9 cellular contexts compared by ENCODE assay signal in genomic region chr19:41325947-41326706, GRCh38. TPM values are rescaled to one million over a fixed set of nuclear protein-coding genes. Genes with fewer than 3 reads are reported as not detected.
DNase-seq lines count a peak whose midpoint lies in the region; ATAC-seq, FAIRE-seq and TF ChIP-seq lines count a peak whose summit lies in the region.
"Had no signal": no experiment of that assay in that cellular context is flagged by ENCODE, and none has a peak within 500 bp of the region (broad histone marks: within the 10 kb centered on the region; RNA-seq: fewer than 3 reads in every experiment).

No MANE protein-coding gene starts in this region.

- peak overlapping the region; percentile 62 for H3K4me2 ChIP-seq in A549

- POLR2A ChIA-PET in A549 (lab: Yijun Ruan, JAX): interaction anchor here (1.4 to 4.9 kb wide), 3 partner anchors 26 to 38 kb away, joined by 5 to 32 read pairs (median 23); partner anchors contain the start of genes B9D2 and TGFB1
- POLR2A ChIA-PET in activated CD4-positive, alpha-beta memory T cell treated with anti-CD3 and anti-CD28 coated beads, Interleukin-2, amount 10 ng/mL, durations not matched to agents 7 days and 5 days (lab: Charles Lee): interaction anchor here (1.4 to 7.7 kb wide), 8 partner anchors 9 to 62 kb away, joined by 3 to 65 read pairs (median 34); partner anchors contain the start of genes CCDC97, HNRNPUL1 and TGFB1

- no peaks in the 10 kb centered on the region for H3K9me3 ChIP-seq in A549

- CTCF ChIA-PET in A549 (lab: Yijun Ruan, JAX): interaction anchor here (1.7 to 18.6 kb wide), 7 partner anchors 12 to 64 kb away, joined by 4 to 295 read pairs (median 50); partner anchors contain the start of genes CCDC97 and TGFB1
- CTCF ChIA-PET in activated CD4-positive, alpha-beta memory T cell treated with anti-CD3 and anti-CD28 coated beads, Interleukin-2, amount 10 ng/mL, durations not matched to agents 7 days and 5 days (lab: Charles Lee): no interaction called here

- H3K27ac Mint-ChIP-seq in activated CD4-positive, alpha-beta memory T cell treated with anti-CD3 and anti-CD28 coated beads, Interleukin-2, amount 10 ng/mL, durations not matched to agents 7 days and 5 days: peak overlapping the region; percentile 87

- no peaks in the 10 kb centered on the region for H3K27me3 Mint-ChIP-seq in activated CD4-positive, alpha-beta memory T cell treated with anti-CD3 and anti-CD28 coated beads, Interleukin-2, amount 10 ng/mL, durations not matched to agents 7 days and 5 days

- peak; percentile 31 for TF ChIP-seq POLR2A in A549 (IDR thresholded peaks at IDR 0.05; ENCODE audit: low read length)

- FAIRE-seq in A549 (lab: Jason Lieb, UNC): no peak
- FAIRE-seq: endometrium had no signal

- H3K9me3 Mint-ChIP-seq in activated CD4-positive, alpha-beta memory T cell treated with anti-CD3 and anti-CD28 coated beads, Interleukin-2, amount 10 ng/mL, durations not matched to agents 7 days and 5 days: no peaks in the 10 kb centered on the region

- peak overlapping the region; percentile 81 to 91 for H3K27ac ChIP-seq in A549

- TF ChIP-seq RAD21 in A549 (conservative IDR thresholded peaks at IDR 0.05 in 1 of 2, IDR thresholded peaks at IDR 0.05 in 1 of 2): no peak

- peaks cover 63% of the 10 kb centered on the region for H3K4me1 Mint-ChIP-seq in activated CD4-positive, alpha-beta memory T cell treated with anti-CD3 and anti-CD28 coated beads, Interleukin-2, amount 10 ng/mL, durations not matched to agents 7 days and 5 days

- DNase-seq in A549 (ENCODE audit: low read depth in 1 of 2, low spot score in 1 of 2) (no peak), germinal center (ENCODE audit: low spot score) (peak; percentile 84), pons (ENCODE audit: low spot score) (peak; percentile 15), ureter (ENCODE audit: low spot score) (no peak), NCI-H2029 (lab: John Stamatoyannopoulos, UW) (no peak), NCI-H2081 treated with DMSO at 0.1 percent for 48 hours (lab: John Stamatoyannopoulos, UW) (no peak)
- DNase-seq in activated CD4-positive, alpha-beta memory T cell treated with anti-CD3 and anti-CD28 coated beads, Interleukin-2, amount 10 ng/mL, durations not matched to agents 7 days and 5 days: peak; percentile 38

- peaks cover 79% of the 10 kb centered on the region for H3K4me1 ChIP-seq in A549

- H3K36me3 Mint-ChIP-seq in activated CD4-positive, alpha-beta memory T cell treated with anti-CD3 and anti-CD28 coated beads, Interleukin-2, amount 10 ng/mL, durations not matched to agents 7 days and 5 days (ENCODE audit: low read depth): peaks cover 55% of the 10 kb centered on the region

- TF ChIP-seq CTCF in A549 (IDR thresholded peaks at IDR 0.05): no peak

- ATAC-seq in A549: no peak
- ATAC-seq in GM18907 (IDR thresholded peaks at IDR 0.05; ENCODE audit: unreplicated experiment): peak; percentile 30

- H3K4me3 ChIP-seq in A549: no peak overlapping the region

- TF ChIP-seq EP300 in A549 (IDR thresholded peaks at IDR 0.05): no peak

- 72% methylated on average over 28 of the region's 30 CpGs for WGBS in A549 (ENCODE audit: missing lambda C conversion rate)

- peak overlapping the region; percentile 65 for H3K4me3 Mint-ChIP-seq in activated CD4-positive, alpha-beta memory T cell treated with anti-CD3 and anti-CD28 coated beads, Interleukin-2, amount 10 ng/mL, durations not matched to agents 7 days and 5 days

TF ChIP-seq in A549, 52 proteins besides CTCF, POLR2A, EP300 and RAD21:
- TF ChIP-seq RNF2 (IDR thresholded peaks at IDR 0.05; ENCODE audit: borderline replicate concordance, low read depth) (no peak), HOXA7 (CRISPR knock-in tag; IDR thresholded peaks at IDR 0.05) (0 out of 2 replicates have a peak, but pooled peaks have one; percentile 19)

RNA-seq across cellular contexts. Expression of gene CCDC97, which starts 16.2 kb away (rescaled TPM):
- polyA plus RNA-seq in A549 (2011; rRNA removed) (18.7 and 21.4 TPM in 2 replicates), A549 (2017; fragmentation: RNase III; extraction: RNeasy Plus Mini Kit Qiagen cat#74134 plus additional on column Dnase treatment) (26.8 to 29.2 TPM (median 27.6 TPM) in 3 replicates)
- polyA plus RNA-seq in A549 (2012; cell fraction: cytosol; rRNA removed): 18.9 and 24.5 TPM in 2 replicates
- 27.6 and 37.7 TPM in 2 replicates for polyA plus RNA-seq in A549 (2012; cell fraction: nucleus; rRNA removed)
- 26.4 and 31.9 TPM in 2 replicates for polyA minus RNA-seq in A549 (2011; rRNA and poly(A)+ RNA removed)
- 10 to 100 TPM; 43.0 to 43.4 TPM for total RNA-seq in activated CD4-positive, alpha-beta memory T cell treated with anti-CD3 and anti-CD28 coated beads, Interleukin-2, amount 10 ng/mL, durations not matched to agents 7 days and 5 days
- total RNA-seq in ureter: 38.3 TPM

RNA-seq across cellular contexts. Expression of gene TGFB1, which starts 27.6 kb away (rescaled TPM):
- 6.0 and 13.2 TPM in 2 replicates for polyA plus RNA-seq in A549 (2011; rRNA removed)
- polyA plus RNA-seq in A549 (2012; cell fraction: cytosol; rRNA removed): 21.3 and 30.8 TPM in 2 replicates
- polyA plus RNA-seq in A549 (2012; cell fraction: nucleus; rRNA removed): 70.8 and 74.9 TPM in 2 replicates
- 63.4 to 86.4 TPM (median 83.2 TPM) in 3 replicates for polyA plus RNA-seq in A549 (2017; fragmentation: RNase III; extraction: RNeasy Plus Mini Kit Qiagen cat#74134 plus additional on column Dnase treatment)
- polyA minus RNA-seq in A549 (2011; rRNA and poly(A)+ RNA removed): 24.8 and 51.1 TPM in 2 replicates
- 100 to 1,000 TPM; 236 to 247 TPM for total RNA-seq in activated CD4-positive, alpha-beta memory T cell treated with anti-CD3 and anti-CD28 coated beads, Interleukin-2, amount 10 ng/mL, durations not matched to agents 7 days and 5 days
- 26.3 TPM for total RNA-seq in ureter

RNA-seq across cellular contexts. Expression of gene B9D2, which starts 37.8 kb away (rescaled TPM):
- polyA plus RNA-seq in A549 (2011; rRNA removed): 17.5 and 19.6 TPM in 2 replicates
- 45.5 and 46.6 TPM in 2 replicates for polyA plus RNA-seq in A549 (2012; cell fraction: cytosol; rRNA removed)
- 36.9 and 40.6 TPM in 2 replicates for polyA plus RNA-seq in A549 (2012; cell fraction: nucleus; rRNA removed)
- polyA plus RNA-seq in A549 (2017; fragmentation: RNase III; extraction: RNeasy Plus Mini Kit Qiagen cat#74134 plus additional on column Dnase treatment): 22.5 to 26.1 TPM (median 24.4 TPM) in 3 replicates
- polyA minus RNA-seq in A549 (2011; rRNA and poly(A)+ RNA removed): 3.8 and 7.4 TPM in 2 replicates
- total RNA-seq in activated CD4-positive, alpha-beta memory T cell treated with anti-CD3 and anti-CD28 coated beads, Interleukin-2, amount 10 ng/mL, durations not matched to agents 7 days and 5 days: 10 to 100 TPM; 10.8 to 11.2 TPM
- 6.1 TPM for total RNA-seq in ureter

RNA-seq across cellular contexts. Expression of gene TMEM91, which starts 50.2 kb away (rescaled TPM):
- polyA plus RNA-seq in A549 (2011; rRNA removed) (5.2 and 6.8 TPM in 2 replicates), A549 (2017; fragmentation: RNase III; extraction: RNeasy Plus Mini Kit Qiagen cat#74134 plus additional on column Dnase treatment) (3.7 to 4.6 TPM (median 4.0 TPM) in 3 replicates)
- 3.8 and 4.8 TPM in 2 replicates for polyA plus RNA-seq in A549 (2012; cell fraction: cytosol; rRNA removed)
- polyA plus RNA-seq in A549 (2012; cell fraction: nucleus; rRNA removed): 42.0 and 58.0 TPM in 2 replicates
- polyA minus RNA-seq in A549 (2011; rRNA and poly(A)+ RNA removed): 15.4 and 20.2 TPM in 2 replicates
- 1 to 10 TPM; 8.0 to 9.6 TPM for total RNA-seq in activated CD4-positive, alpha-beta memory T cell treated with anti-CD3 and anti-CD28 coated beads, Interleukin-2, amount 10 ng/mL, durations not matched to agents 7 days and 5 days
- 12.2 TPM for total RNA-seq in ureter

Comparison
In these comparisons a context has a peak if more than half of its experiments do, and no peak if none do; other contexts are left out.
1. DNase-seq: peak in activated CD4-positive, alpha-beta memory T cell treated with anti-CD3 and anti-CD28 coated beads, Interleukin-2, amount 10 ng/mL, durations not matched to agents 7 days and 5 days (single experiment), germinal center (single experiment) and pons (single experiment); none in A549 (0 of 2), ureter (single experiment), NCI-H2029 (single experiment) and NCI-H2081 treated with DMSO at 0.1 percent for 48 hours (single experiment).